Comparison of ENCODE assay signal across 13 cellular contexts in the genomic region with DNA sequence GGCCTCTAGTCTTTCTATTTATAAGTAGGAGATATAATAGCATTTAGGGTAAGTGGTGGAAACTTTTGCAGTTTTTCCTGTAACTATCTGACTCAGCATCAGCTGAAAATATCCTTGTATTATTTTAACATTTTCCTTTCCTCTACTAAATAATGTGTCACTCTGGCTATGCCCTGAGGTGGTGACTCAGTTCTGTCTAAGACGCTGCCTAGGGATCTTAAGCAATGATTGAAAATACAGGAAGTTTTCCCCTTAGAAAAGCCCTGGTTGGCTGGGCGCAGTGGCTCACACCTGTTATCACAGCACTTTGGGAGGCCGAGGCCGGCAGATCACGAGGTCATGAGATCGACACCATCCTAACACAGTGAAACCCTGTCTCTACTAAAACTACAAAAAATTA. TPM values are rescaled to one million over a fixed set of nuclear protein-coding genes. Genes with fewer than 3 reads are reported as not detected.
A peak's percentile ranks its signal among the peaks of the same experiment; 100 is the strongest.
DNase-seq lines count a peak whose midpoint lies in the region; ATAC-seq and TF ChIP-seq lines count a peak whose summit lies in the region.
"Had no signal": no experiment of that assay in that cellular context is flagged by ENCODE, and none has a peak within 500 bp of the region (broad histone marks: within the 10 kb centered on the region; RNA-seq: fewer than 3 reads in every experiment).

No MANE protein-coding gene starts in this region.

- no peaks in the 10 kb centered on the region for H3K27me3 ChIP-seq in CD8-positive, alpha-beta memory T cell (ENCODE audit: insufficient read depth, low read length, poor library complexity, severe bottlenecking)
- H3K27me3 ChIP-seq: ovary, suprapubic skin had no signal

- H3K36me3 ChIP-seq in CD8-positive, alpha-beta memory T cell (ENCODE audit: insufficient read depth, low read length), result no peaks in the 10 kb centered on the region
- H3K36me3 ChIP-seq: ovary, suprapubic skin had no signal

- peak overlapping the region; percentile 94 for H3K27ac Mint-ChIP-seq in chondrocyte (ENCODE audit: unreplicated experiment)
- H3K27ac Mint-ChIP-seq in CD8-positive, alpha-beta memory T cell, result no peak overlapping the region
- H3K27ac Mint-ChIP-seq: CD8-positive, alpha-beta T cell had no signal

- H3K27me3 Mint-ChIP-seq in chondrocyte (ENCODE audit: low read depth), result no peaks in the 10 kb centered on the region
- no peaks in the 10 kb centered on the region for H3K27me3 Mint-ChIP-seq in CD8-positive, alpha-beta memory T cell

- peaks cover 42% of the 10 kb centered on the region for H3K4me1 Mint-ChIP-seq in chondrocyte (ENCODE audit: low read depth)
- no peaks in the 10 kb centered on the region for H3K4me1 Mint-ChIP-seq in CD8-positive, alpha-beta memory T cell

- CTCF ChIA-PET in CD8-positive, alpha-beta memory T cell (lab: Charles Lee), result no interaction called here

- TF ChIP-seq CTCF in chondrocyte (IDR thresholded peaks at IDR 0.05), result peak; percentile 2

- H3K4me3 ChIP-seq in CD8-positive, alpha-beta memory T cell (ENCODE audit: low read length), result no peak overlapping the region
- H3K4me3 ChIP-seq: ovary, suprapubic skin had no signal

- no peaks in the 10 kb centered on the region for H3K9me3 ChIP-seq in CD8-positive, alpha-beta memory T cell (ENCODE audit: low read length)
- H3K9me3 ChIP-seq: ovary, suprapubic skin had no signal

- no peaks in the 10 kb centered on the region for H3K9me3 Mint-ChIP-seq in chondrocyte (ENCODE audit: low read depth)
- H3K9me3 Mint-ChIP-seq in CD8-positive, alpha-beta memory T cell, result peaks cover 0 to 6% (median 2%) of the 10 kb centered on the region in 5 donors
- H3K9me3 Mint-ChIP-seq: CD8-positive, alpha-beta T cell had no signal

- peak overlapping the region; percentile 33 for H3K4me3 Mint-ChIP-seq in chondrocyte (ENCODE audit: unreplicated experiment)
- no peak overlapping the region for H3K4me3 Mint-ChIP-seq in CD8-positive, alpha-beta memory T cell
- H3K4me3 Mint-ChIP-seq: CD8-positive, alpha-beta T cell had no signal

- POLR2A ChIA-PET in CD8-positive, alpha-beta memory T cell (lab: Charles Lee), result no interaction called here

- no peak overlapping the region for H3K27ac ChIP-seq in CD8-positive, alpha-beta memory T cell (ENCODE audit: low read depth, low read length)
- H3K27ac ChIP-seq: ovary, suprapubic skin had no signal

- H3K4me1 ChIP-seq in CD8-positive, alpha-beta memory T cell (ENCODE audit: insufficient read depth, low read length), result no peaks in the 10 kb centered on the region
- H3K4me1 ChIP-seq: suprapubic skin had no signal

- H3K36me3 Mint-ChIP-seq in chondrocyte (ENCODE audit: low read depth), result peaks cover 11% of the 10 kb centered on the region
- no peaks in the 10 kb centered on the region for H3K36me3 Mint-ChIP-seq in CD8-positive, alpha-beta memory T cell
- H3K36me3 Mint-ChIP-seq: CD8-positive, alpha-beta T cell had no signal

- no peak for ATAC-seq in HG02973 (IDR thresholded peaks at IDR 0.05; ENCODE audit: unreplicated experiment)
- ATAC-seq: CD8-positive, alpha-beta T cell had no signal

- DNase-seq in Daoy (ENCODE audit: low read depth) (peak; percentile 84), NCI-H226 (peak; percentile 83), chondrocyte (ENCODE audit: low spot score) (no peak), myocyte (ENCODE audit: low read depth) (peak; percentile 53), D341Med (ENCODE audit: low spot score) (no peak), COLO668 (lab: John Stamatoyannopoulos, UW; ENCODE audit: unreplicated experiment) (no peak)
- no peak for DNase-seq in CD8-positive, alpha-beta memory T cell
- DNase-seq: CD8-positive, alpha-beta T cell; NCI-H2029 treated with DMSO at 0.1 percent for 48 hours; ovary; stimulated activated CD4-positive, alpha-beta T cell treated with anti-CD3 and anti-CD28 coated beads, Interleukin-4, amount 100 ng/mL, for 4 hours had no signal

RNA-seq across cellular contexts. Expression of a gene that starts 9.3 kb away (rescaled TPM):
- 184 and 191 TPM in 2 replicates for total RNA-seq in Daoy (2014; rRNA removed; shearing (Covaris generic))
- 562 to 605 TPM (median 604 TPM) in 3 replicates for total RNA-seq in chondrocyte
- 86.1 and 118 TPM in 2 replicates for total RNA-seq in myocyte
- polyA plus RNA-seq in myocyte (2012), result 366 TPM
- not detected for total RNA-seq in CD8-positive, alpha-beta memory T cell
- not detected for polyA plus RNA-seq in CD8-positive, alpha-beta memory T cell
- total RNA-seq: CD8-positive, alpha-beta T cell had no signal

Comparison
In these comparisons a context has a peak if more than half of its experiments do, and no peak if none do; other contexts are left out.
1. DNase-seq: peak in Daoy (single experiment), NCI-H226 (single experiment) and myocyte (single experiment); none in chondrocyte (single experiment), D341Med (single experiment), COLO668 (single experiment) and CD8-positive, alpha-beta memory T cell (0 of 5).
2. RNA of a gene that starts 9.3 kb away (total RNA-seq): 562 to 605 TPM in chondrocyte, 184 to 191 TPM in Daoy and 86.1 to 118 TPM in myocyte; not detected in CD8-positive, alpha-beta memory T cell; every median in the first group is over 10 times any median in the second.